1 cellular context compared by ENCODE assay signal in the genomic region with DNA sequence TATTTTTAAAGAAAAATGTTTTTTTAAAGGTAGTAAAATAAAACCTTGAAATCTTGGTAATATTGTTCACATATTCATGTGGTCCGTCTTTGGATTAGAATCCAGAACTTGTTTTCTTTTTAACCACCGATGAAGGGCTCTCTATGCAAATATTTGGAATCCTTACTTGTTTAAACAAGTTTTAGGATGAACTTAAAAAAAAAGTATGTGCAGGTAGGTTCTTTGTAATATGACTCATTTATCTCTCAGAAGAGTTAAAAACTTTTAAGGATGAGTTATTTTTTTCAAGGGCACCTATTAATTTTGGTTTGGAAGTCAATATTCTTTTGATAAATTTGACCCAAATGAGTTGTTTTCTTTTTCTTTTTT.
TF ChIP-seq lines count a peak whose summit lies in the region.

No MANE protein-coding gene starts in this region.

TF ChIP-seq in HepG2, 621 proteins besides CTCF, POLR2A, EP300 and RAD21 (continued from another document and continues in another):
- TF ChIP-seq, protein P1, sequence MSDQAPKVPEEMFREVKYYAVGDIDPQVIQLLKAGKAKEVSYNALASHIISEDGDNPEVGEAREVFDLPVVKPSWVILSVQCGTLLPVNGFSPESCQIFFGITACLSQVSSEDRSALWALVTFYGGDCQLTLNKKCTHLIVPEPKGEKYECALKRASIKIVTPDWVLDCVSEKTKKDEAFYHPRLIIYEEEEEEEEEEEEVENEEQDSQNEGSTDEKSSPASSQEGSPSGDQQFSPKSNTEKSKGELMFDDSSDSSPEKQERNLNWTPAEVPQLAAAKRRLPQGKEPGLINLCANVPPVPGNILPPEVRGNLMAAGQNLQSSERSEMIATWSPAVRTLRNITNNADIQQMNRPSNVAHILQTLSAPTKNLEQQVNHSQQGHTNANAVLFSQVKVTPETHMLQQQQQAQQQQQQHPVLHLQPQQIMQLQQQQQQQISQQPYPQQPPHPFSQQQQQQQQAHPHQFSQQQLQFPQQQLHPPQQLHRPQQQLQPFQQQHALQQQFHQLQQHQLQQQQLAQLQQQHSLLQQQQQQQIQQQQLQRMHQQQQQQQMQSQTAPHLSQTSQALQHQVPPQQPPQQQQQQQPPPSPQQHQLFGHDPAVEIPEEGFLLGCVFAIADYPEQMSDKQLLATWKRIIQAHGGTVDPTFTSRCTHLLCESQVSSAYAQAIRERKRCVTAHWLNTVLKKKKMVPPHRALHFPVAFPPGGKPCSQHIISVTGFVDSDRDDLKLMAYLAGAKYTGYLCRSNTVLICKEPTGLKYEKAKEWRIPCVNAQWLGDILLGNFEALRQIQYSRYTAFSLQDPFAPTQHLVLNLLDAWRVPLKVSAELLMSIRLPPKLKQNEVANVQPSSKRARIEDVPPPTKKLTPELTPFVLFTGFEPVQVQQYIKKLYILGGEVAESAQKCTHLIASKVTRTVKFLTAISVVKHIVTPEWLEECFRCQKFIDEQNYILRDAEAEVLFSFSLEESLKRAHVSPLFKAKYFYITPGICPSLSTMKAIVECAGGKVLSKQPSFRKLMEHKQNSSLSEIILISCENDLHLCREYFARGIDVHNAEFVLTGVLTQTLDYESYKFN (CRISPR knock-in tag; conservative IDR thresholded peaks at IDR 0.05): peak; percentile 85
- TF ChIP-seq ERF (CRISPR knock-in tag; IDR thresholded peaks at IDR 0.05): peak; percentile 34; the same call in 1 of the 2 replicates
- TF ChIP-seq ZNF670 (CRISPR knock-in tag; IDR thresholded peaks at IDR 0.05; ENCODE audit: borderline replicate concordance): peak; percentile 45; the same call in 1 of the 2 replicates
- TF ChIP-seq, protein P2, sequence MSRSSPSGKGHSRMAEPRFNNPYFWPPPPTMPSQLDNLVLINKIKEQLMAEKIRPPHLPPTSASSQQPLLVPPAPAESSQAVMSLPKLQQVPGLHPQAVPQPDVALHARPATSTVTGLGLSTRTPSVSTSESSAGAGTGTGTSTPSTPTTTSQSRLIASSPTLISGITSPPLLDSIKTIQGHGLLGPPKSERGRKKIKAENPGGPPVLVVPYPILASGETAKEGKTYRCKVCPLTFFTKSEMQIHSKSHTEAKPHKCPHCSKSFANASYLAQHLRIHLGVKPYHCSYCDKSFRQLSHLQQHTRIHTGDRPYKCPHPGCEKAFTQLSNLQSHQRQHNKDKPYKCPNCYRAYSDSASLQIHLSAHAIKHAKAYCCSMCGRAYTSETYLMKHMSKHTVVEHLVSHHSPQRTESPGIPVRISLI (CRISPR knock-in tag; IDR thresholded peaks at IDR 0.05; ENCODE audit: borderline replicate concordance): peak; percentile 94
- TF ChIP-seq ONECUT2 (CRISPR knock-in tag; IDR thresholded peaks at IDR 0.05): peak; percentile 30; the same call in 1 of the 2 replicates
- peak; percentile 89 for TF ChIP-seq ARID3A (IDR thresholded peaks at IDR 0.05; ENCODE audit: low read depth, low read length)
- 0 out of 2 replicates have a peak, but pooled peaks have one; percentile 52 for TF ChIP-seq MED1 (CRISPR knock-in tag; IDR thresholded peaks at IDR 0.05)
- TF ChIP-seq SP5 (CRISPR knock-in tag; IDR thresholded peaks at IDR 0.05; ENCODE audit: borderline replicate concordance, low read depth): peak; percentile 34; the same call in 1 of the 2 replicates
- TF ChIP-seq HMG20A (CRISPR knock-in tag; IDR thresholded peaks at IDR 0.05; ENCODE audit: borderline replicate concordance): peak; percentile 81; the same call in 1 of the 2 replicates
- TF ChIP-seq ZNF12 (CRISPR knock-in tag; IDR thresholded peaks at IDR 0.05): no peak
- TF ChIP-seq ZNF746 (CRISPR knock-in tag; IDR thresholded peaks at IDR 0.05): no peak
- TF ChIP-seq SNAPC4 (CRISPR knock-in tag; IDR thresholded peaks at IDR 0.05): 0 out of 2 replicates have a peak, but pooled peaks have one; percentile 15
- peak; percentile 49; the same call in 1 of the 2 replicates for TF ChIP-seq FOXA1 (IDR thresholded peaks at IDR 0.05)
- peak; percentile 60; the same call in 1 of the 2 replicates for TF ChIP-seq FOXA1 (CRISPR knock-in tag; IDR thresholded peaks at IDR 0.05)
- no peak for TF ChIP-seq TBX2 (CRISPR knock-in tag; IDR thresholded peaks at IDR 0.05; ENCODE audit: borderline replicate concordance)
- no peak for TF ChIP-seq BATF2 (CRISPR knock-in tag; IDR thresholded peaks at IDR 0.05)
- no peak for TF ChIP-seq TCF12 (IDR thresholded peaks at IDR 0.05)
- 0 out of 2 replicates have a peak, but pooled peaks have one; percentile 8 for TF ChIP-seq TCF12 (CRISPR knock-in tag; IDR thresholded peaks at IDR 0.05)
- peak; percentile 88 for TF ChIP-seq LCORL (IDR thresholded peaks at IDR 0.05)
- TF ChIP-seq LCORL (CRISPR knock-in tag; IDR thresholded peaks at IDR 0.05): peak; percentile 76
- TF ChIP-seq NFIC (IDR thresholded peaks at IDR 0.05; ENCODE audit: low read length): peak; percentile 83; the same call in 1 of the 2 replicates
- TF ChIP-seq SIX4 (CRISPR knock-in tag; IDR thresholded peaks at IDR 0.05): peak; percentile 94
- TF ChIP-seq CEBPB (IDR thresholded peaks at IDR 0.05; ENCODE audit: borderline replicate concordance, low read depth, low read length): no peak
- peak; percentile 78 for TF ChIP-seq FOXA3 (CRISPR knock-in tag; IDR thresholded peaks at IDR 0.05)
- TF ChIP-seq, protein P3, sequence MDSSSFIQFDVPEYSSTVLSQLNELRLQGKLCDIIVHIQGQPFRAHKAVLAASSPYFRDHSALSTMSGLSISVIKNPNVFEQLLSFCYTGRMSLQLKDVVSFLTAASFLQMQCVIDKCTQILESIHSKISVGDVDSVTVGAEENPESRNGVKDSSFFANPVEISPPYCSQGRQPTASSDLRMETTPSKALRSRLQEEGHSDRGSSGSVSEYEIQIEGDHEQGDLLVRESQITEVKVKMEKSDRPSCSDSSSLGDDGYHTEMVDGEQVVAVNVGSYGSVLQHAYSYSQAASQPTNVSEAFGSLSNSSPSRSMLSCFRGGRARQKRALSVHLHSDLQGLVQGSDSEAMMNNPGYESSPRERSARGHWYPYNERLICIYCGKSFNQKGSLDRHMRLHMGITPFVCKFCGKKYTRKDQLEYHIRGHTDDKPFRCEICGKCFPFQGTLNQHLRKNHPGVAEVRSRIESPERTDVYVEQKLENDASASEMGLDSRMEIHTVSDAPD (CRISPR knock-in tag; IDR thresholded peaks at IDR 0.05): no peak
- TF ChIP-seq GFI1 (CRISPR knock-in tag; IDR thresholded peaks at IDR 0.05; ENCODE audit: borderline replicate concordance): peak; percentile 48; the same call in 1 of the 2 replicates
- no peak for TF ChIP-seq PHB2 (IDR thresholded peaks at IDR 0.05; ENCODE audit: partially characterized antibody)
- TF ChIP-seq RAD51 (IDR thresholded peaks at IDR 0.05; ENCODE audit: borderline replicate concordance): no peak
- no peak for TF ChIP-seq ZNF704 (CRISPR knock-in tag; IDR thresholded peaks at IDR 0.05; ENCODE audit: borderline replicate concordance)
- TF ChIP-seq ZNF652 (CRISPR knock-in tag; IDR thresholded peaks at IDR 0.05; ENCODE audit: borderline replicate concordance, low read depth): peak; percentile 83; the same call in 1 of the 2 replicates
- peak; percentile 80 for TF ChIP-seq SAP130 (CRISPR knock-in tag; IDR thresholded peaks at IDR 0.05; ENCODE audit: low read depth)
- TF ChIP-seq MXI1 (IDR thresholded peaks at IDR 0.05; ENCODE audit: borderline replicate concordance, low read depth, low read length): no peak
- TF ChIP-seq RFXANK (CRISPR knock-in tag; IDR thresholded peaks at IDR 0.05): peak; percentile 17; the same call in 1 of the 2 replicates
- peak; percentile 36; the same call in 1 of the 2 replicates for TF ChIP-seq ZBTB25 (CRISPR knock-in tag; IDR thresholded peaks at IDR 0.05)
- TF ChIP-seq, protein P4, sequence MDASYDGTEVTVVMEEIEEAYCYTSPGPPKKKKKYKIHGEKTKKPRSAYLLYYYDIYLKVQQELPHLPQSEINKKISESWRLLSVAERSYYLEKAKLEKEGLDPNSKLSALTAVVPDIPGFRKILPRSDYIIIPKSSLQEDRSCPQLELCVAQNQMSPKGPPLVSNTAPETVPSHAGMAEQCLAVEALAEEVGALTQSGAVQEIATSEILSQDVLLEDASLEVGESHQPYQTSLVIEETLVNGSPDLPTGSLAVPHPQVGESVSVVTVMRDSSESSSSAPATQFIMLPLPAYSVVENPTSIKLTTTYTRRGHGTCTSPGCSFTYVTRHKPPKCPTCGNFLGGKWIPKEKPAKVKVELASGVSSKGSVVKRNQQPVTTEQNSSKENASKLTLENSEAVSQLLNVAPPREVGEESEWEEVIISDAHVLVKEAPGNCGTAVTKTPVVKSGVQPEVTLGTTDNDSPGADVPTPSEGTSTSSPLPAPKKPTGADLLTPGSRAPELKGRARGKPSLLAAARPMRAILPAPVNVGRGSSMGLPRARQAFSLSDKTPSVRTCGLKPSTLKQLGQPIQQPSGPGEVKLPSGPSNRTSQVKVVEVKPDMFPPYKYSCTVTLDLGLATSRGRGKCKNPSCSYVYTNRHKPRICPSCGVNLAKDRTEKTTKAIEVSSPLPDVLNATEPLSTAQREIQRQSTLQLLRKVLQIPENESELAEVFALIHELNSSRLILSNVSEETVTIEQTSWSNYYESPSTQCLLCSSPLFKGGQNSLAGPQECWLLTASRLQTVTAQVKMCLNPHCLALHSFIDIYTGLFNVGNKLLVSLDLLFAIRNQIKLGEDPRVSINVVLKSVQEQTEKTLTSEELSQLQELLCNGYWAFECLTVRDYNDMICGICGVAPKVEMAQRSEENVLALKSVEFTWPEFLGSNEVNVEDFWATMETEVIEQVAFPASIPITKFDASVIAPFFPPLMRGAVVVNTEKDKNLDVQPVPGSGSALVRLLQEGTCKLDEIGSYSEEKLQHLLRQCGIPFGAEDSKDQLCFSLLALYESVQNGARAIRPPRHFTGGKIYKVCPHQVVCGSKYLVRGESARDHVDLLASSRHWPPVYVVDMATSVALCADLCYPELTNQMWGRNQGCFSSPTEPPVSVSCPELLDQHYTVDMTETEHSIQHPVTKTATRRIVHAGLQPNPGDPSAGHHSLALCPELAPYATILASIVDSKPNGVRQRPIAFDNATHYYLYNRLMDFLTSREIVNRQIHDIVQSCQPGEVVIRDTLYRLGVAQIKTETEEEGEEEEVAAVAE (CRISPR knock-in tag; IDR thresholded peaks at IDR 0.05; ENCODE audit: borderline replicate concordance): no peak
- TF ChIP-seq CHCHD3 (CRISPR knock-in tag; IDR thresholded peaks at IDR 0.05): no peak
- TF ChIP-seq ZNF205 (CRISPR knock-in tag; IDR thresholded peaks at IDR 0.05): peak; percentile 65; the same call in 1 of the 2 replicates
- no peak for TF ChIP-seq ZNF549 (CRISPR knock-in tag; IDR thresholded peaks at IDR 0.05)
